In genomic region chr16:87352818-87353217, GRCh38 we compare ENCODE assay signal across 2 cellular contexts.
TF ChIP-seq lines count a peak whose summit lies in the region.

No MANE protein-coding gene starts in this region.

TF ChIP-seq in GM23338, 12 proteins besides CTCF, POLR2A, EP300 and RAD21:
- TF ChIP-seq REST (IDR thresholded peaks at IDR 0.05; ENCODE audit: unreplicated experiment) (no peak), ZNF462 (CRISPR knock-in tag; IDR thresholded peaks at IDR 0.05) (no peak), POLR2AphosphoS5 (IDR thresholded peaks at IDR 0.05; ENCODE audit: low read depth) (no peak), ETS1 (IDR thresholded peaks at IDR 0.05) (no peak)

TF ChIP-seq in HEK293, 187 proteins besides CTCF, POLR2A, EP300 and RAD21 (continued from another document):
- TF ChIP-seq ZNF639 (tag by site-specific recombination; IDR thresholded peaks at IDR 0.05): no peak
- no peak for TF ChIP-seq ZNF155 (tag by site-specific recombination; IDR thresholded peaks at IDR 0.05)
- TF ChIP-seq ZNF140 (tag by site-specific recombination; IDR thresholded peaks at IDR 0.05): no peak
- TF ChIP-seq SCRT2 (tag by site-specific recombination; IDR thresholded peaks at IDR 0.05): peak; percentile 45; the same call in 1 of the 2 replicates
- TF ChIP-seq FEZF1 (tag by site-specific recombination; IDR thresholded peaks at IDR 0.05): no peak
